Comparison of ENCODE assay signal across 1 cellular context in the genomic region with DNA sequence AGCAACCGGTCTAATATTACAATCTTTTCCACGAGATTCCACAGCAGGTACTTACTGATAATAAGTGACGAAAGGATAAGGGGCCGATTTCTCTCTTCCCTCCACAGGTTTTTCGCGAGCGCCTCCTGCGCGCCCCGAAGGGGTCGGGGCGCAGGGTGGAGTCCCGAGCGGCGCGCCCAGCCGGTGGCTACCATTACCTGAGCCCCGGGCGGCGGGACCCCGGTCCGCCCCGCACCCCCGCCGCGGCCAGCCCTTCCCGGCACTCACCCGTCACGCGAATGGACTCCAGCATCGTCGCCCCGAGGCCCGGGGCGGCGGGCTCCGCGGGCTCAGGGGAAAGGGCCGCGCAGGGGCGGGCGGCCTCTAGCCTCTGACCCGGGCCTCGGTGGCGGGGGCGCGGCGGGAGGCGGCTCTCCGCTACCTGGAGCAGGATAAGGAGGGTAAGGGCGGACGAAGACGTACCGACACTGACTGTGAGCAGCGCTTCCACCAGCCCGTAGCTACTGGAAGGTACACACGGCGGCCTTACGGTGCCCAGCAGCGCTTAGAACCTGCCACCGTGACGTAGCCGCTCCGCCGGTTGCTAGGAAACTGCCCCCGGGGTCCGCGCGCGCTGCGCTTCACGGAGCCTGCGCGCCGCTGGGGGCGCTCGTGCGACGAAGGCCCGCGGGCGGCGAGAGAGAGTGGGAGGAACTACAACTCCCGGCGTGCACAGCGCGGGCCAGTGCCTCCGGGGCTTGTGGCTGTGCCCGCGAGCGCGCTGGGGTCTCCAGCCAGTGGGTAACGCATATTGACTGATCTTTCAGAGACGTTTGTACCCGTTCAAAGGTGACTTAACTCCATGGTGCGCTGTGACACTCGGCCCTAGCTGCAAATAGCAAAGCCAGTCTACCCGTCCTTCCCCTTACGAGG.
TF ChIP-seq lines count a peak whose summit lies in the region.

No MANE protein-coding gene starts in this region.

TF ChIP-seq in K562, 482 proteins besides CTCF, POLR2A, EP300 and RAD21 (continued from another document and continues in another):
- no peak for TF ChIP-seq RFX7 (CRISPR knock-in tag; IDR thresholded peaks at IDR 0.05)
- 0 out of 2 replicates have a peak, but pooled peaks have one; percentile 42 for TF ChIP-seq GATAD2B (IDR thresholded peaks at IDR 0.05; ENCODE audit: borderline replicate concordance)
- TF ChIP-seq ZNF785 (CRISPR knock-in tag; IDR thresholded peaks at IDR 0.05), result no peak
- no peak for TF ChIP-seq ZNF175 (CRISPR knock-in tag; IDR thresholded peaks at IDR 0.05; ENCODE audit: low read depth)
- TF ChIP-seq ETS2 (tag; IDR thresholded peaks at IDR 0.05; ENCODE audit: borderline replicate concordance, poor library complexity, severe bottlenecking), result no peak
- TF ChIP-seq, protein P1, sequence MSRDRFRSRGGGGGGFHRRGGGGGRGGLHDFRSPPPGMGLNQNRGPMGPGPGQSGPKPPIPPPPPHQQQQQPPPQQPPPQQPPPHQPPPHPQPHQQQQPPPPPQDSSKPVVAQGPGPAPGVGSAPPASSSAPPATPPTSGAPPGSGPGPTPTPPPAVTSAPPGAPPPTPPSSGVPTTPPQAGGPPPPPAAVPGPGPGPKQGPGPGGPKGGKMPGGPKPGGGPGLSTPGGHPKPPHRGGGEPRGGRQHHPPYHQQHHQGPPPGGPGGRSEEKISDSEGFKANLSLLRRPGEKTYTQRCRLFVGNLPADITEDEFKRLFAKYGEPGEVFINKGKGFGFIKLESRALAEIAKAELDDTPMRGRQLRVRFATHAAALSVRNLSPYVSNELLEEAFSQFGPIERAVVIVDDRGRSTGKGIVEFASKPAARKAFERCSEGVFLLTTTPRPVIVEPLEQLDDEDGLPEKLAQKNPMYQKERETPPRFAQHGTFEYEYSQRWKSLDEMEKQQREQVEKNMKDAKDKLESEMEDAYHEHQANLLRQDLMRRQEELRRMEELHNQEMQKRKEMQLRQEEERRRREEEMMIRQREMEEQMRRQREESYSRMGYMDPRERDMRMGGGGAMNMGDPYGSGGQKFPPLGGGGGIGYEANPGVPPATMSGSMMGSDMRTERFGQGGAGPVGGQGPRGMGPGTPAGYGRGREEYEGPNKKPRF (IDR thresholded peaks at IDR 0.05; ENCODE audit: low read depth, low read length), result no peak
- no peak for TF ChIP-seq HNRNPH1 (optimal IDR thresholded peaks at IDR 0.05; ENCODE audit: low read depth, low read length)
- no peak for TF ChIP-seq SMC3 (conservative IDR thresholded peaks at IDR 0.05; ENCODE audit: insufficient read depth, low read depth, low read length)
- TF ChIP-seq SUPT5H (IDR thresholded peaks at IDR 0.05), result no peak
- TF ChIP-seq, protein P2, sequence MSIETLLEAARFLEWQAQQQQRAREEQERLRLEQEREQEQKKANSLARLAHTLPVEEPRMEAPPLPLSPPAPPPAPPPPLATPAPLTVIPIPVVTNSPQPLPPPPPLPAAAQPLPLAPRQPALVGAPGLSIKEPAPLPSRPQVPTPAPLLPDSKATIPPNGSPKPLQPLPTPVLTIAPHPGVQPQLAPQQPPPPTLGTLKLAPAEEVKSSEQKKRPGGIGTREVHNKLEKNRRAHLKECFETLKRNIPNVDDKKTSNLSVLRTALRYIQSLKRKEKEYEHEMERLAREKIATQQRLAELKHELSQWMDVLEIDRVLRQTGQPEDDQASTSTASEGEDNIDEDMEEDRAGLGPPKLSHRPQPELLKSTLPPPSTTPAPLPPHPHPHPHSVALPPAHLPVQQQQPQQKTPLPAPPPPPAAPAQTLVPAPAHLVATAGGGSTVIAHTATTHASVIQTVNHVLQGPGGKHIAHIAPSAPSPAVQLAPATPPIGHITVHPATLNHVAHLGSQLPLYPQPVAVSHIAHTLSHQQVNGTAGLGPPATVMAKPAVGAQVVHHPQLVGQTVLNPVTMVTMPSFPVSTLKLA (conservative IDR thresholded peaks at IDR 0.05), result peak; percentile 45 to 74; a peak in 3 of 4 replicates
- no peak for TF ChIP-seq ZNF253 (CRISPR knock-in tag; conservative IDR thresholded peaks at IDR 0.05)
- peak; percentile 49 for TF ChIP-seq RBFOX2 (IDR thresholded peaks at IDR 0.05; ENCODE audit: low read depth, low read length)
- TF ChIP-seq ZNF165 (CRISPR knock-in tag; IDR thresholded peaks at IDR 0.05; ENCODE audit: borderline replicate concordance), result no peak
- peak in 2 of 3 experiments; percentile 44 to 64 for TF ChIP-seq YY1 (IDR thresholded peaks at IDR 0.05; ENCODE audit: borderline replicate concordance in 1 of 3, control insufficient read depth in 1 of 3, extremely low read depth in 1 of 3, insufficient read depth in 3 of 3, insufficient read length in 1 of 3, insufficient replicate concordance in 2 of 3, low read depth in 1 of 3, low read length in 2 of 3)
- TF ChIP-seq, protein P3, sequence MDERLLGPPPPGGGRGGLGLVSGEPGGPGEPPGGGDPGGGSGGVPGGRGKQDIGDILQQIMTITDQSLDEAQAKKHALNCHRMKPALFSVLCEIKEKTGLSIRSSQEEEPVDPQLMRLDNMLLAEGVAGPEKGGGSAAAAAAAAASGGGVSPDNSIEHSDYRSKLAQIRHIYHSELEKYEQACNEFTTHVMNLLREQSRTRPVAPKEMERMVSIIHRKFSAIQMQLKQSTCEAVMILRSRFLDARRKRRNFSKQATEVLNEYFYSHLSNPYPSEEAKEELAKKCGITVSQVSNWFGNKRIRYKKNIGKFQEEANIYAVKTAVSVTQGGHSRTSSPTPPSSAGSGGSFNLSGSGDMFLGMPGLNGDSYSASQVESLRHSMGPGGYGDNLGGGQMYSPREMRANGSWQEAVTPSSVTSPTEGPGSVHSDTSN (CRISPR knock-in tag; IDR thresholded peaks at IDR 0.05; ENCODE audit: low read depth), result no peak
- TF ChIP-seq, protein P3 (tag; conservative IDR thresholded peaks at IDR 0.05; ENCODE audit: low read depth), result no peak
- TF ChIP-seq, protein P4, sequence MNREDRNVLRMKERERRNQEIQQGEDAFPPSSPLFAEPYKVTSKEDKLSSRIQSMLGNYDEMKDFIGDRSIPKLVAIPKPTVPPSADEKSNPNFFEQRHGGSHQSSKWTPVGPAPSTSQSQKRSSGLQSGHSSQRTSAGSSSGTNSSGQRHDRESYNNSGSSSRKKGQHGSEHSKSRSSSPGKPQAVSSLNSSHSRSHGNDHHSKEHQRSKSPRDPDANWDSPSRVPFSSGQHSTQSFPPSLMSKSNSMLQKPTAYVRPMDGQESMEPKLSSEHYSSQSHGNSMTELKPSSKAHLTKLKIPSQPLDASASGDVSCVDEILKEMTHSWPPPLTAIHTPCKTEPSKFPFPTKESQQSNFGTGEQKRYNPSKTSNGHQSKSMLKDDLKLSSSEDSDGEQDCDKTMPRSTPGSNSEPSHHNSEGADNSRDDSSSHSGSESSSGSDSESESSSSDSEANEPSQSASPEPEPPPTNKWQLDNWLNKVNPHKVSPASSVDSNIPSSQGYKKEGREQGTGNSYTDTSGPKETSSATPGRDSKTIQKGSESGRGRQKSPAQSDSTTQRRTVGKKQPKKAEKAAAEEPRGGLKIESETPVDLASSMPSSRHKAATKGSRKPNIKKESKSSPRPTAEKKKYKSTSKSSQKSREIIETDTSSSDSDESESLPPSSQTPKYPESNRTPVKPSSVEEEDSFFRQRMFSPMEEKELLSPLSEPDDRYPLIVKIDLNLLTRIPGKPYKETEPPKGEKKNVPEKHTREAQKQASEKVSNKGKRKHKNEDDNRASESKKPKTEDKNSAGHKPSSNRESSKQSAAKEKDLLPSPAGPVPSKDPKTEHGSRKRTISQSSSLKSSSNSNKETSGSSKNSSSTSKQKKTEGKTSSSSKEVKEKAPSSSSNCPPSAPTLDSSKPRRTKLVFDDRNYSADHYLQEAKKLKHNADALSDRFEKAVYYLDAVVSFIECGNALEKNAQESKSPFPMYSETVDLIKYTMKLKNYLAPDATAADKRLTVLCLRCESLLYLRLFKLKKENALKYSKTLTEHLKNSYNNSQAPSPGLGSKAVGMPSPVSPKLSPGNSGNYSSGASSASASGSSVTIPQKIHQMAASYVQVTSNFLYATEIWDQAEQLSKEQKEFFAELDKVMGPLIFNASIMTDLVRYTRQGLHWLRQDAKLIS (CRISPR knock-in tag; IDR thresholded peaks at IDR 0.05), result no peak
- TF ChIP-seq SRSF7 (optimal IDR thresholded peaks at IDR 0.05; ENCODE audit: low read depth, low read length), result no peak
- peak; percentile 62 for TF ChIP-seq NEUROD1 (IDR thresholded peaks at IDR 0.05; ENCODE audit: borderline replicate concordance, low read depth, low read length, partially characterized antibody)
- no peak for TF ChIP-seq EWSR1 (IDR thresholded peaks at IDR 0.05; ENCODE audit: borderline replicate concordance, low read depth, partially characterized antibody)
- no peak for TF ChIP-seq ZNF12 (CRISPR knock-in tag; IDR thresholded peaks at IDR 0.05)
- TF ChIP-seq, protein P5, sequence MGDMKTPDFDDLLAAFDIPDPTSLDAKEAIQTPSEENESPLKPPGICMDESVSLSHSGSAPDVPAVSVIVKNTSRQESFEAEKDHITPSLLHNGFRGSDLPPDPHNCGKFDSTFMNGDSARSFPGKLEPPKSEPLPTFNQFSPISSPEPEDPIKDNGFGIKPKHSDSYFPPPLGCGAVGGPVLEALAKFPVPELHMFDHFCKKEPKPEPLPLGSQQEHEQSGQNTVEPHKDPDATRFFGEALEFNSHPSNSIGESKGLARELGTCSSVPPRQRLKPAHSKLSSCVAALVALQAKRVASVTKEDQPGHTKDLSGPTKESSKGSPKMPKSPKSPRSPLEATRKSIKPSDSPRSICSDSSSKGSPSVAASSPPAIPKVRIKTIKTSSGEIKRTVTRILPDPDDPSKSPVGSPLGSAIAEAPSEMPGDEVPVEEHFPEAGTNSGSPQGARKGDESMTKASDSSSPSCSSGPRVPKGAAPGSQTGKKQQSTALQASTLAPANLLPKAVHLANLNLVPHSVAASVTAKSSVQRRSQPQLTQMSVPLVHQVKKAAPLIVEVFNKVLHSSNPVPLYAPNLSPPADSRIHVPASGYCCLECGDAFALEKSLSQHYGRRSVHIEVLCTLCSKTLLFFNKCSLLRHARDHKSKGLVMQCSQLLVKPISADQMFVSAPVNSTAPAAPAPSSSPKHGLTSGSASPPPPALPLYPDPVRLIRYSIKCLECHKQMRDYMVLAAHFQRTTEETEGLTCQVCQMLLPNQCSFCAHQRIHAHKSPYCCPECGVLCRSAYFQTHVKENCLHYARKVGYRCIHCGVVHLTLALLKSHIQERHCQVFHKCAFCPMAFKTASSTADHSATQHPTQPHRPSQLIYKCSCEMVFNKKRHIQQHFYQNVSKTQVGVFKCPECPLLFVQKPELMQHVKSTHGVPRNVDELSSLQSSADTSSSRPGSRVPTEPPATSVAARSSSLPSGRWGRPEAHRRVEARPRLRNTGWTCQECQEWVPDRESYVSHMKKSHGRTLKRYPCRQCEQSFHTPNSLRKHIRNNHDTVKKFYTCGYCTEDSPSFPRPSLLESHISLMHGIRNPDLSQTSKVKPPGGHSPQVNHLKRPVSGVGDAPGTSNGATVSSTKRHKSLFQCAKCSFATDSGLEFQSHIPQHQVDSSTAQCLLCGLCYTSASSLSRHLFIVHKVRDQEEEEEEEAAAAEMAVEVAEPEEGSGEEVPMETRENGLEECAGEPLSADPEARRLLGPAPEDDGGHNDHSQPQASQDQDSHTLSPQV (IDR thresholded peaks at IDR 0.05), result no peak
- TF ChIP-seq KDM5B (IDR thresholded peaks at IDR 0.05; ENCODE audit: insufficient replicate concordance, low read depth, low read length), result peak; percentile 53
- no peak for TF ChIP-seq TAF1 (IDR thresholded peaks at IDR 0.05; ENCODE audit: control insufficient read depth, extremely low read depth, insufficient read depth, low read length, severe bottlenecking)
- no peak for TF ChIP-seq JUNB (CRISPR knock-in tag; conservative IDR thresholded peaks at IDR 0.05)
- TF ChIP-seq, protein P6, sequence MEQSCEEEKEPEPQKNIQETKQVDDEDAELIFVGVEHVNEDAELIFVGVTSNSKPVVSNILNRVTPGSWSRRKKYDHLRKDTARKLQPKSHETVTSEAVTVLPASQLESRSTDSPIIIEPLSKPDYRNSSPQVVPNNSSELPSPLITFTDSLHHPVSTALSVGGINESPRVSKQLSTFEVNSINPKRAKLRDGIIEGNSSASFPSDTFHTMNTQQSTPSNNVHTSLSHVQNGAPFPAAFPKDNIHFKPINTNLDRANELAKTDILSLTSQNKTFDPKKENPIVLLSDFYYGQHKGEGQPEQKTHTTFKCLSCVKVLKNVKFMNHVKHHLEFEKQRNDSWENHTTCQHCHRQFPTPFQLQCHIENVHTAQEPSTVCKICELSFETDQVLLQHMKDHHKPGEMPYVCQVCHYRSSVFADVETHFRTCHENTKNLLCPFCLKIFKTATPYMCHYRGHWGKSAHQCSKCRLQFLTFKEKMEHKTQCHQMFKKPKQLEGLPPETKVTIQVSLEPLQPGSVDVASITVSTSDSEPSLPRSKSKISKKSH (CRISPR knock-in tag; IDR thresholded peaks at IDR 0.05), result no peak
- TF ChIP-seq NRF1 (conservative IDR thresholded peaks at IDR 0.05 in 1 of 2, IDR thresholded peaks at IDR 0.05 in 1 of 2), result peak; percentile 85 to 89
- TF ChIP-seq MCM7 (IDR thresholded peaks at IDR 0.05), result no peak
- TF ChIP-seq, protein P7, sequence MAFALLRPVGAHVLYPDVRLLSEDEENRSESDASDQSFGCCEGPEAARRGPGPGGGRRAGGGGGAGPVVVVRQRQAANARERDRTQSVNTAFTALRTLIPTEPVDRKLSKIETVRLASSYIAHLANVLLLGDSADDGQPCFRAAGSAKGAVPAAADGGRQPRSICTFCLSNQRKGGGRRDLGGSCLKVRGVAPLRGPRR (CRISPR knock-in tag; IDR thresholded peaks at IDR 0.05), result no peak
- TF ChIP-seq ILF3 (IDR thresholded peaks at IDR 0.05; ENCODE audit: borderline replicate concordance), result no peak
- no peak for TF ChIP-seq SAFB2 (IDR thresholded peaks at IDR 0.05; ENCODE audit: borderline replicate concordance, low read depth, low read length, severe bottlenecking)
- no peak for TF ChIP-seq MYBL2 (IDR thresholded peaks at IDR 0.05; ENCODE audit: low read depth)
- no peak for TF ChIP-seq MYBL2 (CRISPR knock-in tag; IDR thresholded peaks at IDR 0.05; ENCODE audit: borderline replicate concordance)
- no peak for TF ChIP-seq EP400 (IDR thresholded peaks at IDR 0.05)
- TF ChIP-seq ZNF174 (CRISPR knock-in tag; IDR thresholded peaks at IDR 0.05), result no peak
- no peak for TF ChIP-seq TAF7 (tag; IDR thresholded peaks at IDR 0.05)
- no peak for TF ChIP-seq GATAD2A (IDR thresholded peaks at IDR 0.05)
- TF ChIP-seq, protein P8, sequence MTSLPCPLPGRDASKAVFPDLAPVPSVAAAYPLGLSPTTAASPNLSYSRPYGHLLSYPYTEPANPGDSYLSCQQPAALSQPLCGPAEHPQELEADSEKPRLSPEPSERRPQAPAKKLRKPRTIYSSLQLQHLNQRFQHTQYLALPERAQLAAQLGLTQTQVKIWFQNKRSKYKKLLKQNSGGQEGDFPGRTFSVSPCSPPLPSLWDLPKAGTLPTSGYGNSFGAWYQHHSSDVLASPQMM (CRISPR knock-in tag; IDR thresholded peaks at IDR 0.05), result no peak
- TF ChIP-seq, protein P9, sequence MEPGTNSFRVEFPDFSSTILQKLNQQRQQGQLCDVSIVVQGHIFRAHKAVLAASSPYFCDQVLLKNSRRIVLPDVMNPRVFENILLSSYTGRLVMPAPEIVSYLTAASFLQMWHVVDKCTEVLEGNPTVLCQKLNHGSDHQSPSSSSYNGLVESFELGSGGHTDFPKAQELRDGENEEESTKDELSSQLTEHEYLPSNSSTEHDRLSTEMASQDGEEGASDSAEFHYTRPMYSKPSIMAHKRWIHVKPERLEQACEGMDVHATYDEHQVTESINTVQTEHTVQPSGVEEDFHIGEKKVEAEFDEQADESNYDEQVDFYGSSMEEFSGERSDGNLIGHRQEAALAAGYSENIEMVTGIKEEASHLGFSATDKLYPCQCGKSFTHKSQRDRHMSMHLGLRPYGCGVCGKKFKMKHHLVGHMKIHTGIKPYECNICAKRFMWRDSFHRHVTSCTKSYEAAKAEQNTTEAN (CRISPR knock-in tag; IDR thresholded peaks at IDR 0.05), result no peak
